15 cellular contexts compared by ENCODE assay signal in the genomic region with DNA sequence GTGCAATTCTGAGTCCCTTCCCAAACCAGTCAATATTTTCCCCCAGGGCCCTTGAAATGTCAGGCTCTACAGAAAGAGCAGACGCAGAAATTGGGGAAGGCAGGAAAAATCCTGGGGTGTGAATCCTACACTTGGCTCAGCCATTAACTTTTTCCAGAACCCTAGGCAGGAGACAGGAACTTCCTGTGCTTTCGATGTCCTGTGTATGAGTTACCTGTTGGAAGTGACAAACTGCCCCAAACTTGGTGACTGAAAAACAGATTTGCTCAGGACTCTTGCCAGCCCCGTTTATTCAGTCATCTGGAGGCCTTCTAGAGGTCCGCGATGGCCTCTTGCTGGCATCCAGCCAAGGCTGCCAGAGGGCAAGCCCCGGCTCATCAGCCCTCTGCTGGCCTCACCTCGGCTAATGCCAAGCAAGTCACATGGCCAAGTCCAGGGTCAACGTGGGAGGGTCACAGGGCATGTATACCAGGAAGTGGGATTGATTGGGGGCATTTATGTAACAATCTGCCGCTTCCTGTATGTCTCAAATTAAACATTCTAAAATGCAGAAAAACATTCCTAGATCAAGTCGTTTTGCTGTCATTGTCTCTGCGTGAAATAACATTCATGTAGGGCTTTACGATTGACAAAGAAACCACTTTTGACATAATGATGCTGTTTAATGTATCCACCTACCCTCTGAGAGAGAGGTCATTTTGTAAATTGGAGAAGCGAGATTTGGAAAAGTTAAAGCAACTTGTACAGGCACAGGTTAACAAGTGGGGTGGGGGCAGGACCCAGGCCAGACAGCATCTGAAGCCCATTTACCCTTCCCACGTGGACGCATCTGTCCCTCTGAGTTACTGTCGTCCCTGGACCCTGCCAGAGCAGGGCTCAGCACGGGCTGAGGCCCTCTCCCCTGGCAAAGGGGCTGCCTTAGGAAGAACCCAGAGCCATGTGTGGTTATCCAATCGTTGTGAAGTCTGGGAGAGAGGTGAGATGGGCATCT.
DNase-seq lines count a peak whose midpoint lies in the region; ATAC-seq and TF ChIP-seq lines count a peak whose summit lies in the region.
"Had no signal": no experiment of that assay in that cellular context is flagged by ENCODE, and none has a peak within 500 bp of the region (broad histone marks: within the 10 kb centered on the region; RNA-seq: fewer than 3 reads in every experiment).

No MANE protein-coding gene starts in this region.

- H3K4me3 ChIP-seq in BLaER1 treated with 17β-estradiol and CSF1 and Interleukin-3, amounts not matched to agents 10 nM and 100 nM: no peak overlapping the region
- H3K4me3 ChIP-seq in HEK293 (ENCODE audit: low read depth, low read length) (no peak overlapping the region), WERI-Rb-1 (ENCODE audit: low read depth, low read length) (no peak overlapping the region)

- no peak for TF ChIP-seq CTCF in HEK293 (tag by site-specific recombination; IDR thresholded peaks at IDR 0.05)
- no peak for TF ChIP-seq CTCF in WERI-Rb-1 (IDR thresholded peaks at IDR 0.05; ENCODE audit: low read depth, low read length)

- H3K4me1 ChIP-seq in BLaER1 treated with 17β-estradiol and CSF1 and Interleukin-3, amounts not matched to agents 10 nM and 100 nM: peaks cover 4 to 24% (median 15%) of the 10 kb centered on the region in 10 experiments; a peak in 17 of 20 replicates
- no peaks in the 10 kb centered on the region for H3K4me1 ChIP-seq in HEK293 (ENCODE audit: control insufficient read depth, insufficient read depth, low read length)

- ATAC-seq in left lobe of liver: peak; percentile 80
- no peak for ATAC-seq in HG02759 (IDR thresholded peaks at IDR 0.05; ENCODE audit: unreplicated experiment)
- no peak for ATAC-seq in HG03097 (IDR thresholded peaks at IDR 0.05; ENCODE audit: low FRiP score, unreplicated experiment)
- ATAC-seq in GM18505 (IDR thresholded peaks at IDR 0.05; ENCODE audit: unreplicated experiment): no peak
- ATAC-seq: stimulated activated naive CD8-positive, alpha-beta T cell treated with anti-CD3 and anti-CD28 coated beads, Interleukin-15, Interleukin-2, amounts not matched to agents 100 U/mL and 50 U/mL, for 24 hours had no signal

- no peaks in the 10 kb centered on the region for H3K36me3 ChIP-seq in BLaER1 treated with 17β-estradiol and CSF1 and Interleukin-3, amounts not matched to agents 10 nM and 100 nM
- H3K36me3 ChIP-seq in HEK293 (ENCODE audit: control insufficient read depth in 2 of 2, insufficient read depth in 1 of 2, low read length in 2 of 2) (no peaks in the 10 kb centered on the region), WERI-Rb-1 (no peaks in the 10 kb centered on the region)

- no peaks in the 10 kb centered on the region for H3K27me3 ChIP-seq in BLaER1 treated with 17β-estradiol and CSF1 and Interleukin-3, amounts not matched to agents 10 nM and 100 nM
- no peaks in the 10 kb centered on the region for H3K27me3 ChIP-seq in WERI-Rb-1 (ENCODE audit: insufficient read depth, low read depth, severe bottlenecking)

- no peak for DNase-seq in WERI-Rb-1
- peak; percentile 95 for DNase-seq in left lobe of liver (ENCODE audit: low spot score)
- DNase-seq in NCI-H446 treated with DMSO at 0.1 percent for 48 hours (lab: John Stamatoyannopoulos, UW): no peak
- DNase-seq: activated T-cell treated with anti-CD3 and anti-CD28 coated beads, Interleukin-2, amount 50 U/mL, for 1 hour; effector memory CD4-positive, alpha-beta T cell; mammary epithelial cell; NCI-H2081; stimulated activated CD4-positive, alpha-beta T cell treated with anti-CD3 and anti-CD28 coated beads, Interleukin-4, amount 100 ng/mL, for 1 hour; stimulated activated naive CD8-positive, alpha-beta T cell treated with anti-CD3 and anti-CD28 coated beads, Interleukin-15, Interleukin-2, amounts not matched to agents 100 U/mL and 50 U/mL, for 24 hours had no signal

- no peak overlapping the region for H3K9ac ChIP-seq in BLaER1 treated with 17β-estradiol and CSF1 and Interleukin-3, amounts not matched to agents 10 nM and 100 nM

- TF ChIP-seq POLR2A in GM18505 (IDR thresholded peaks at IDR 0.05; ENCODE audit: borderline replicate concordance, extremely low read depth, insufficient read depth, insufficient read length): no peak

- no peak overlapping the region for H3K27ac ChIP-seq in BLaER1 treated with 17β-estradiol and CSF1 and Interleukin-3, amounts not matched to agents 10 nM and 100 nM
- H3K27ac ChIP-seq in HEK293 (ENCODE audit: extremely low read depth, low read depth, low read length) (no peak overlapping the region), WERI-Rb-1 (peak overlapping the region; percentile 62; the same call in 1 of the 2 replicates)
- H3K27ac ChIP-seq: C4-2B had no signal

- POLR2A ChIA-PET in HEK293 (lab: Yijun Ruan, JAX): no interaction called here

- H3K9me3 ChIP-seq in BLaER1 treated with 17β-estradiol and CSF1 and Interleukin-3, amounts not matched to agents 10 nM and 100 nM (replicated peaks in 1 of 11): peaks cover 5 to 14% (median 7%) of the 10 kb centered on the region in 11 experiments; a peak in 20 of 22 replicates
- H3K9me3 ChIP-seq in HEK293 (ENCODE audit: control insufficient read depth, insufficient read depth, low read depth, low read length) (no peaks in the 10 kb centered on the region), WERI-Rb-1 (ENCODE audit: severe bottlenecking) (no peaks in the 10 kb centered on the region)

- peak overlapping the region in 9 of 11 experiments; percentile 6 to 57 (median 19); a peak in 14 of 22 replicates for H3K4me2 ChIP-seq in BLaER1 treated with 17β-estradiol and CSF1 and Interleukin-3, amounts not matched to agents 10 nM and 100 nM

- CTCF ChIA-PET in HEK293 (lab: Yijun Ruan, JAX): no interaction called here

- H4K20me1 ChIP-seq in BLaER1 treated with 17β-estradiol and CSF1 and Interleukin-3, amounts not matched to agents 10 nM and 100 nM: no peaks in the 10 kb centered on the region

TF ChIP-seq in HEK293, 187 proteins besides CTCF, POLR2A, EP300 and RAD21:
- TF ChIP-seq ZNF677 (tag by site-specific recombination; IDR thresholded peaks at IDR 0.05) (no peak), KLF8 (tag by site-specific recombination; IDR thresholded peaks at IDR 0.05) (no peak), ZNF660 (tag by site-specific recombination; IDR thresholded peaks at IDR 0.05) (no peak), ZNF341 (tag by site-specific recombination; IDR thresholded peaks at IDR 0.05; ENCODE audit: low read depth) (peak; percentile 23; the same call in 1 of the 2 replicates), ZBTB7A (tag by site-specific recombination; IDR thresholded peaks at IDR 0.05; ENCODE audit: low read depth) (no peak)
TF ChIP-seq in HEK293: peak in this region for 1.
